ENCODE assay signal across 20 cellular contexts in genomic region chr5:134515801-134516200, GRCh38. TPM values are rescaled to one million over a fixed set of nuclear protein-coding genes. Genes with fewer than 3 reads are reported as not detected.
DNase-seq lines count a peak whose midpoint lies in the region; ATAC-seq, FAIRE-seq and TF ChIP-seq lines count a peak whose summit lies in the region.
"Had no signal": no experiment of that assay in that cellular context is flagged by ENCODE, and none has a peak within 500 bp of the region (broad histone marks: within the 10 kb centered on the region; RNA-seq: fewer than 3 reads in every experiment).

No MANE protein-coding gene starts in this region.

- H3K27me3 Mint-ChIP-seq in WTC11 (ENCODE audit: low read depth) (no peaks in the 10 kb centered on the region), nephron progenitor cell (ENCODE audit: low read depth, poor library complexity) (peaks cover 7% of the 10 kb centered on the region)

- no peak overlapping the region for H3K4me3 ChIP-seq in MG63
- H3K4me3 ChIP-seq: GM12878 had no signal

- POLR2A ChIA-PET in WTC11 (lab: Charles Lee) = no interaction called here

- H3K36me3 ChIP-seq in MG63 = no peaks in the 10 kb centered on the region

- H3K4me3 Mint-ChIP-seq in WTC11 (no peak overlapping the region), nephron progenitor cell (no peak overlapping the region)
- H3K4me3 Mint-ChIP-seq: CD14-positive monocyte had no signal

- H3K9me3 Mint-ChIP-seq in WTC11 (no peaks in the 10 kb centered on the region), nephron progenitor cell (no peaks in the 10 kb centered on the region)
- H3K9me3 Mint-ChIP-seq: CD14-positive monocyte had no signal

- no peak for TF ChIP-seq CTCF in WTC11 (IDR thresholded peaks at IDR 0.05)
- TF ChIP-seq CTCF in nephron progenitor cell (IDR thresholded peaks at IDR 0.05) = no peak

- H3K9me3 ChIP-seq in MG63 = no peaks in the 10 kb centered on the region

- DNase-seq in NCI-H2171 treated with DMSO at 0.1 percent for 48 hours (lab: John Stamatoyannopoulos, UW) = peak; percentile 7
- DNase-seq in NCI-H2171 (lab: John Stamatoyannopoulos, UW) = no peak
- DNase-seq in NCI-H524 (lab: John Stamatoyannopoulos, UW) = peak; percentile 67 to 84
- no peak for DNase-seq in WTC11 (ENCODE audit: low spot score)
- no peak for DNase-seq in GM12891 (ENCODE audit: insufficient read length, low spot score)
- no peak for DNase-seq in MG63
- DNase-seq in nephron progenitor cell = no peak
- no peak for DNase-seq in DMS79 treated with DMSO at 0.1 percent for 48 hours (lab: John Stamatoyannopoulos, UW)
- DNase-seq: GOT3, Kasumi-1, MM.1S, NCI-H1092, NCI-H2081 treated with DMSO at 0.1 percent for 48 hours, NCI-H226, NCI-H748 treated with DMSO at 0.1 percent for 48 hours, Right ventricle myocardium superior, SW 1271, T-helper 2 cell had no signal

- TF ChIP-seq POLR2A in GM12891 (IDR thresholded peaks at IDR 0.05; ENCODE audit: low read depth, low read length) = no peak

- peaks cover 32% of the 10 kb centered on the region for H3K4me1 Mint-ChIP-seq in WTC11
- peaks cover 27% of the 10 kb centered on the region for H3K4me1 Mint-ChIP-seq in nephron progenitor cell
- H3K4me1 Mint-ChIP-seq: CD14-positive monocyte had no signal

- H3K27ac Mint-ChIP-seq in WTC11 = 0 out of 2 replicates have a peak overlapping the region, but pooled peaks have one; percentile 36
- H3K27ac Mint-ChIP-seq in nephron progenitor cell = no peak overlapping the region

- no peak for FAIRE-seq in GM12891 (lab: Jason Lieb, UNC)
- FAIRE-seq: GM12878 had no signal

- CTCF ChIA-PET in WTC11 (lab: Charles Lee) = no interaction called here

- H3K36me3 Mint-ChIP-seq in WTC11 (no peaks in the 10 kb centered on the region), nephron progenitor cell (ENCODE audit: low read depth) (no peaks in the 10 kb centered on the region)
- H3K36me3 Mint-ChIP-seq: CD14-positive monocyte had no signal

- no peak for ATAC-seq in WTC11
- ATAC-seq: GM12878 had no signal

- H3K27me3 ChIP-seq in MG63 = no peaks in the 10 kb centered on the region

TF ChIP-seq in WTC11, 78 proteins besides CTCF, POLR2A, EP300 and RAD21:
- no peak for TF ChIP-seq GRHL2 (CRISPR knock-in tag; IDR thresholded peaks at IDR 0.05; ENCODE audit: insufficient replicate concordance, severe bottlenecking)
- TF ChIP-seq SOX15 (CRISPR knock-in tag; IDR thresholded peaks at IDR 0.05) = no peak
- TF ChIP-seq EMX1 (CRISPR knock-in tag; IDR thresholded peaks at IDR 0.05) = no peak
- TF ChIP-seq E2F5 (CRISPR knock-in tag; IDR thresholded peaks at IDR 0.05) = no peak

TF ChIP-seq in GM12891, 5 proteins besides CTCF, POLR2A, EP300 and RAD21:
- TF ChIP-seq SPI1 (IDR thresholded peaks at IDR 0.05; ENCODE audit: low read depth, low read length) = no peak
- TF ChIP-seq PAX5 (IDR thresholded peaks at IDR 0.05; ENCODE audit: insufficient read depth, low read length, severe bottlenecking) = no peak
- no peak for TF ChIP-seq POLR2AphosphoS5 (IDR thresholded peaks at IDR 0.05; ENCODE audit: low read depth, low read length)
- no peak for TF ChIP-seq POU2F2 (IDR thresholded peaks at IDR 0.05; ENCODE audit: low read depth, low read length)
- no peak for TF ChIP-seq TAF1 (IDR thresholded peaks at IDR 0.05; ENCODE audit: low read depth, low read length)

RNA-seq across cellular contexts. Expression of gene JADE2, which starts 9.7 kb away (rescaled TPM):
- total RNA-seq in WTC11 (2021) = 39.4 to 46.2 TPM (median 40.8 TPM) in 3 replicates
- 19.6 TPM for polyA plus RNA-seq in GM12891 (2012; ENCODE audit: low read depth, missing spikeins)
- 42.0 and 47.4 TPM in 2 replicates for total RNA-seq in MG63 (2014; rRNA removed; shearing (Covaris generic); ENCODE audit: low replicate concordance)

Comparison
In these comparisons a context has a peak if more than half of its experiments do, and no peak if none do; other contexts are left out.
1. DNase-seq: peak in NCI-H2171 treated with DMSO at 0.1 percent for 48 hours (single experiment) and NCI-H524 (2 of 2); none in NCI-H2171 (single experiment), WTC11 (single experiment), GM12891 (single experiment), MG63 (single experiment), nephron progenitor cell (single experiment) and DMS79 treated with DMSO at 0.1 percent for 48 hours (single experiment).